11 cellular contexts compared by ENCODE assay signal in the genomic region with DNA sequence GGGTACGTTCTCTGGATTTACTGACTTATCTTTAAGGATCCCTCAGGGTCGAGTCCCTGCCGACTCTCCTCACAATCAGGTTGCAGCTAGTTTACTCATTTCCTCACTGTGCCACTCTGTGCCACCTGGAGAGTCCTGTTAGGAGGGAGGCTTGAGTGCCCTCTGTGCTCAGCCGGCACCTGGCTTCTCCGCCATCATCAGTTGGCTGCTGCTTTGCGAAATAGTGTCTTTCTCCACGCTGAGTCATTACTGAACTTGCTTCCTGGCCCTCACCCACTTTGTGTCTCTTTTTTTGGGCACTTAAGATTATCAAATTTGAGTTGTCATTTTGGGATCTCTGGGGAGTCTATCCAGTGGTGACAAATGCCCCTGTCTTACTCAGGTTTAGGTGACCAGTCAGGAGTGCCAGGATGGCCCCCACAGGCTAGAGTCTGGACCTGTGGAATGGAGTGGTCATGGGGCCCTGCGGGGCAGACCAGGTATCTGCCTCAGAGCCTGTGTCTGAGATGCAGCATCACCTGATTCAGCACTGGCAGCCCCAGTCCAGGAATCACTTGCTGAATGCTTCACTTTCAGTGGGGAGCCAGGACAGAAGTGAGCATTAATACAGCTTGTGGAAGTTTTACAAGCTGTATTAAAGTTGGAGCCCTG. TPM values are rescaled to one million over a fixed set of nuclear protein-coding genes. Genes with fewer than 3 reads are reported as not detected.
DNase-seq lines count a peak whose midpoint lies in the region; ATAC-seq lines count a peak whose summit lies in the region.
"Had no signal": no experiment of that assay in that cellular context is flagged by ENCODE, and none has a peak within 500 bp of the region (broad histone marks: within the 10 kb centered on the region; RNA-seq: fewer than 3 reads in every experiment).

No MANE protein-coding gene starts in this region.

- peaks cover 40% of the 10 kb centered on the region for H3K36me3 ChIP-seq in SJCRH30

- H3K9me3 ChIP-seq in SJCRH30 (replicated peaks): no peaks in the 10 kb centered on the region
- H3K9me3 ChIP-seq: gastroesophageal sphincter had no signal

- ATAC-seq in central memory CD8-positive, alpha-beta T cell (replicated peaks; ENCODE audit: extremely low read depth, poor library complexity, severe bottlenecking): no peak
- peak; percentile 20 for ATAC-seq in stimulated activated naive CD8-positive, alpha-beta T cell treated with anti-CD3 and anti-CD28 coated beads, Interleukin-15, amount 100 ng/mL, for 72 hours
- ATAC-seq: gastroesophageal sphincter had no signal

- peaks cover 14% of the 10 kb centered on the region for H3K4me1 Mint-ChIP-seq in activated T-cell treated with anti-CD3 and anti-CD28 coated beads, Interleukin-2, amount 50 U/mL, for 24 hours (ENCODE audit: low read depth)
- peaks cover 20% of the 10 kb centered on the region for H3K4me1 Mint-ChIP-seq in central memory CD8-positive, alpha-beta T cell
- H3K4me1 Mint-ChIP-seq in stimulated activated naive CD8-positive, alpha-beta T cell treated with anti-CD3 and anti-CD28 coated beads, Interleukin-15, amount 100 ng/mL, for 72 hours: peaks cover 22% of the 10 kb centered on the region
- H3K4me1 Mint-ChIP-seq: B cell had no signal

- H3K27ac Mint-ChIP-seq in activated T-cell treated with anti-CD3 and anti-CD28 coated beads, Interleukin-2, amount 50 U/mL, for 24 hours: peak overlapping the region; percentile 84
- peak overlapping the region; percentile 49 for H3K27ac Mint-ChIP-seq in central memory CD8-positive, alpha-beta T cell (ENCODE audit: low read depth)
- H3K27ac Mint-ChIP-seq in stimulated activated naive CD8-positive, alpha-beta T cell treated with anti-CD3 and anti-CD28 coated beads, Interleukin-15, amount 100 ng/mL, for 72 hours: peak overlapping the region; percentile 17 to 77
- H3K27ac Mint-ChIP-seq: B cell had no signal

- peaks cover 98% of the 10 kb centered on the region for H3K36me3 Mint-ChIP-seq in activated T-cell treated with anti-CD3 and anti-CD28 coated beads, Interleukin-2, amount 50 U/mL, for 24 hours (ENCODE audit: low read depth)
- peaks cover 69% of the 10 kb centered on the region for H3K36me3 Mint-ChIP-seq in central memory CD8-positive, alpha-beta T cell (ENCODE audit: insufficient read depth)

- H3K4me1 ChIP-seq in SJCRH30: no peaks in the 10 kb centered on the region

- no peaks in the 10 kb centered on the region for H3K27me3 Mint-ChIP-seq in activated T-cell treated with anti-CD3 and anti-CD28 coated beads, Interleukin-2, amount 50 U/mL, for 24 hours
- H3K27me3 Mint-ChIP-seq in central memory CD8-positive, alpha-beta T cell: no peaks in the 10 kb centered on the region
- H3K27me3 Mint-ChIP-seq in stimulated activated naive CD8-positive, alpha-beta T cell treated with anti-CD3 and anti-CD28 coated beads, Interleukin-15, amount 100 ng/mL, for 72 hours: no peaks in the 10 kb centered on the region
- H3K27me3 Mint-ChIP-seq: B cell had no signal

- H3K9me3 Mint-ChIP-seq in activated T-cell treated with anti-CD3 and anti-CD28 coated beads, Interleukin-2, amount 50 U/mL, for 24 hours: no peaks in the 10 kb centered on the region
- H3K9me3 Mint-ChIP-seq in central memory CD8-positive, alpha-beta T cell: no peaks in the 10 kb centered on the region
- no peaks in the 10 kb centered on the region for H3K9me3 Mint-ChIP-seq in stimulated activated naive CD8-positive, alpha-beta T cell treated with anti-CD3 and anti-CD28 coated beads, Interleukin-15, amount 100 ng/mL, for 72 hours

- no peaks in the 10 kb centered on the region for H3K27me3 ChIP-seq in SJCRH30
- H3K27me3 ChIP-seq: gastroesophageal sphincter had no signal

- H3K4me3 ChIP-seq in SJCRH30: no peak overlapping the region
- H3K4me3 ChIP-seq: gastroesophageal sphincter had no signal

- no peak overlapping the region for H3K4me3 Mint-ChIP-seq in activated T-cell treated with anti-CD3 and anti-CD28 coated beads, Interleukin-2, amount 50 U/mL, for 24 hours
- no peak overlapping the region for H3K4me3 Mint-ChIP-seq in central memory CD8-positive, alpha-beta T cell
- no peak overlapping the region for H3K4me3 Mint-ChIP-seq in stimulated activated naive CD8-positive, alpha-beta T cell treated with anti-CD3 and anti-CD28 coated beads, Interleukin-15, amount 100 ng/mL, for 72 hours
- H3K4me3 Mint-ChIP-seq: B cell had no signal

- H3K27ac ChIP-seq in SJCRH30: no peak overlapping the region
- H3K27ac ChIP-seq: gastroesophageal sphincter had no signal

- DNase-seq in activated T-cell treated with anti-CD3 and anti-CD28 coated beads, Interleukin-2, amount 50 U/mL, for 24 hours: no peak
- DNase-seq in activated T-cell treated with anti-CD3 and anti-CD28 coated beads, Interleukin-2, amount 50 U/mL, for 1 hour: no peak
- DNase-seq in NCI-H510A (lab: John Stamatoyannopoulos, UW) (peak; percentile 50), SJCRH30 (no peak), NCI-H82 treated with DMSO at 0.1 percent for 48 hours (lab: John Stamatoyannopoulos, UW; ENCODE audit: unreplicated experiment) (no peak), middle frontal gyrus (ENCODE audit: extremely low spot score, low spot score) (no peak)
- no peak for DNase-seq in central memory CD8-positive, alpha-beta T cell (ENCODE audit: low spot score in 2 of 2)
- DNase-seq in stimulated activated naive CD8-positive, alpha-beta T cell treated with anti-CD3 and anti-CD28 coated beads, Interleukin-15, amount 100 ng/mL, for 72 hours: no peak
- DNase-seq: KBM-7 had no signal

RNA-seq across cellular contexts. Expression of gene JADE1, which starts 37.7 kb away (rescaled TPM):
- 23.2 and 27.5 TPM in 2 replicates for total RNA-seq in SJCRH30 (2014; rRNA removed; shearing (Covaris generic))
